9 cellular contexts compared by ENCODE assay signal in genomic region chr5:146533260-146533857, GRCh38. TPM values are rescaled to one million over a fixed set of nuclear protein-coding genes. Genes with fewer than 3 reads are reported as not detected.
DNase-seq lines count a peak whose midpoint lies in the region; ATAC-seq, FAIRE-seq and TF ChIP-seq lines count a peak whose summit lies in the region.
"Had no signal": no experiment of that assay in that cellular context is flagged by ENCODE, and none has a peak within 500 bp of the region (broad histone marks: within the 10 kb centered on the region; RNA-seq: fewer than 3 reads in every experiment).

No MANE protein-coding gene starts in this region.

- FAIRE-seq in G401.6 (lab: Jason Lieb, UNC) (peak; percentile 86), pancreas (lab: Jason Lieb, UNC) (peak; percentile 37)

- intact Hi-C loops in pancreas (cut with DNase I): no loop called here

- H3K4me1 ChIP-seq in GM23338 (ENCODE audit: insufficient read depth) (peaks cover 10% of the 10 kb centered on the region), Karpas-422 (ENCODE audit: low read length) (peaks cover 7% of the 10 kb centered on the region), Peyer's patch (no peaks in the 10 kb centered on the region), foreskin keratinocyte (peaks cover under 1% of the 10 kb centered on the region), pancreas (no peaks in the 10 kb centered on the region), upper lobe of left lung (no peaks in the 10 kb centered on the region)

- H3K36me3 ChIP-seq in GM23338 (ENCODE audit: insufficient read depth) (no peaks in the 10 kb centered on the region), Karpas-422 (ENCODE audit: insufficient read depth, low read length) (no peaks in the 10 kb centered on the region), Peyer's patch (no peaks in the 10 kb centered on the region), pancreas (no peaks in the 10 kb centered on the region), upper lobe of left lung (no peaks in the 10 kb centered on the region)
- H3K36me3 ChIP-seq: neutrophil had no signal

- H3K4me1 Mint-ChIP-seq in GM23338: peaks cover 15% of the 10 kb centered on the region

- H3F3A ChIP-seq in GM23338 (replicated peaks; ENCODE audit: low read depth): no peaks in the 10 kb centered on the region

- peak overlapping the region; percentile 66; the same call in 1 of the 2 replicates for H3K27ac Mint-ChIP-seq in GM23338

- H4K20me1 ChIP-seq in GM23338 (replicated peaks; ENCODE audit: insufficient read depth): no peaks in the 10 kb centered on the region
- H4K20me1 ChIP-seq in Karpas-422 (ENCODE audit: insufficient read depth, low read depth, low read length): no peaks in the 10 kb centered on the region

- H3K79me2 ChIP-seq in GM23338 (replicated peaks; ENCODE audit: insufficient read depth): no peaks in the 10 kb centered on the region
- no peaks in the 10 kb centered on the region for H3K79me2 ChIP-seq in Karpas-422 (ENCODE audit: low read length)

- no peak overlapping the region for H3K27ac ChIP-seq in GM23338 (ENCODE audit: low read depth)
- no peak overlapping the region for H3K27ac ChIP-seq in Karpas-422 (ENCODE audit: low read length)
- H3K27ac ChIP-seq in Peyer's patch: no peak overlapping the region
- no peak overlapping the region for H3K27ac ChIP-seq in foreskin keratinocyte
- no peak overlapping the region for H3K27ac ChIP-seq in pancreas
- no peak overlapping the region for H3K27ac ChIP-seq in upper lobe of left lung
- H3K27ac ChIP-seq: neutrophil had no signal

- no peak overlapping the region for H2AFZ ChIP-seq in GM23338
- 0 out of 2 replicates have a peak overlapping the region, but pooled peaks have one; percentile 53 for H2AFZ ChIP-seq in Karpas-422 (ENCODE audit: low read length)

- H3K4me2 ChIP-seq in GM23338: no peak overlapping the region
- no peak overlapping the region for H3K4me2 ChIP-seq in Karpas-422 (ENCODE audit: low read depth, low read length, poor library complexity, severe bottlenecking)

- DNase-seq in GM23338 (ENCODE audit: low spot score) (peak; percentile 91), Karpas-422 (peak; percentile 90), Peyer's patch (peak; percentile 60 to 89 (median 65)), activated T-helper 1 cell treated with Interleukin-2 at 50 U/mL for 16 hours (ENCODE audit: low read depth) (peak; percentile 46), foreskin keratinocyte (peak in 1 of 2 donors; percentile 54), pancreas (peak; percentile 56 to 83 (median 68)), upper lobe of left lung (peak in 1 of 2 donors; percentile 61)

- no peak for TF ChIP-seq POLR2A in Peyer's patch (IDR thresholded peaks at IDR 0.05)
- TF ChIP-seq POLR2A in upper lobe of left lung (IDR thresholded peaks at IDR 0.05): no peak

- H3K27me3 ChIP-seq in GM23338 (ENCODE audit: insufficient read depth) (no peaks in the 10 kb centered on the region), Karpas-422 (ENCODE audit: low read length) (no peaks in the 10 kb centered on the region), Peyer's patch (no peaks in the 10 kb centered on the region), foreskin keratinocyte (no peaks in the 10 kb centered on the region), pancreas (no peaks in the 10 kb centered on the region), upper lobe of left lung (no peaks in the 10 kb centered on the region)
- H3K27me3 ChIP-seq: neutrophil had no signal

- 30 to 37% methylated on average over 7 of the region's 7 CpGs for WGBS in pancreas, 2 donors
- 38 to 50% methylated on average over 7 of the region's 7 CpGs for WGBS in upper lobe of left lung, 2 donors

- H3K9ac ChIP-seq in Karpas-422 (ENCODE audit: low read length): no peak overlapping the region

- H3K36me3 Mint-ChIP-seq in GM23338 (ENCODE audit: low read depth): no peaks in the 10 kb centered on the region

- TF ChIP-seq EP300 in upper lobe of left lung (IDR thresholded peaks at IDR 0.05): no peak

- ATAC-seq in GM23338 (peak; percentile 96), foreskin keratinocyte (peak; percentile 91), pancreas (peak; percentile 82 to 97 (median 94)), upper lobe of left lung (ENCODE audit: low FRiP score in 2 of 2) (peak; percentile 73 to 83)

- TF ChIP-seq CTCF in GM23338 (conservative IDR thresholded peaks at IDR 0.05; ENCODE audit: low read depth in 2 of 2): peak; percentile 95 to 96
- peak; percentile 35 to 74 (median 70) for TF ChIP-seq CTCF in Peyer's patch (IDR thresholded peaks at IDR 0.05)
- TF ChIP-seq CTCF in foreskin keratinocyte (conservative IDR thresholded peaks at IDR 0.05): peak; percentile 90
- TF ChIP-seq CTCF in pancreas (IDR thresholded peaks at IDR 0.05): peak; percentile 51 to 76 (median 57)
- TF ChIP-seq CTCF in upper lobe of left lung (IDR thresholded peaks at IDR 0.05): peak; percentile 34 to 63 (median 56)

- no peaks in the 10 kb centered on the region for H3K9me2 ChIP-seq in GM23338 (ENCODE audit: insufficient read depth)
- no peaks in the 10 kb centered on the region for H3K9me2 ChIP-seq in Karpas-422 (replicated peaks; ENCODE audit: insufficient read depth, low read length)

- no peaks in the 10 kb centered on the region for H3K9me3 Mint-ChIP-seq in GM23338

- no peaks in the 10 kb centered on the region for H3K9me3 ChIP-seq in Karpas-422 (ENCODE audit: low read length)
- no peaks in the 10 kb centered on the region for H3K9me3 ChIP-seq in Peyer's patch
- no peaks in the 10 kb centered on the region for H3K9me3 ChIP-seq in pancreas
- H3K9me3 ChIP-seq in upper lobe of left lung: no peaks in the 10 kb centered on the region
- H3K9me3 ChIP-seq: neutrophil had no signal

- H3K4me3 ChIP-seq in GM23338: no peak overlapping the region
- H3K4me3 ChIP-seq in Karpas-422 (ENCODE audit: low read length): no peak overlapping the region
- no peak overlapping the region for H3K4me3 ChIP-seq in Peyer's patch
- H3K4me3 ChIP-seq in pancreas: no peak overlapping the region
- H3K4me3 ChIP-seq in upper lobe of left lung: no peak overlapping the region

- H3K27me3 Mint-ChIP-seq in GM23338 (ENCODE audit: insufficient read depth, low read depth, poor library complexity): peaks cover 6% of the 10 kb centered on the region

- no peak overlapping the region for H3K4me3 Mint-ChIP-seq in GM23338

TF ChIP-seq in GM23338, 12 proteins besides CTCF, POLR2A, EP300 and RAD21 (continues in another document):
- TF ChIP-seq CREB1 (CRISPR knock-in tag; IDR thresholded peaks at IDR 0.05; ENCODE audit: low read depth) (no peak), STAT1 (IDR thresholded peaks at IDR 0.05; ENCODE audit: unreplicated experiment) (no peak)

RNA-seq across cellular contexts. Expression of gene GPR151, which starts 17.4 kb away (rescaled TPM):
- not detected in 2 replicates for total RNA-seq in GM23338 (2014; rRNA removed; shearing (Covaris generic))
- not detected in 2 replicates for polyA plus RNA-seq in GM23338 (2016; fragmentation: Nextera tagmentation; extraction: Ambion mirVana)
- total RNA-seq in Karpas-422 (2014; rRNA removed; shearing (Covaris generic); ENCODE audit: low replicate concordance): not detected in 2 replicates
- total RNA-seq in Peyer's patch: not detected
- total RNA-seq in foreskin keratinocyte: not detected in 2 replicates
- polyA plus RNA-seq in foreskin keratinocyte: not detected in 2 replicates
- total RNA-seq in pancreas: not detected
- not detected for polyA plus RNA-seq in pancreas
- total RNA-seq in upper lobe of left lung: not detected
